11 cellular contexts compared by ENCODE assay signal in the genomic region with DNA sequence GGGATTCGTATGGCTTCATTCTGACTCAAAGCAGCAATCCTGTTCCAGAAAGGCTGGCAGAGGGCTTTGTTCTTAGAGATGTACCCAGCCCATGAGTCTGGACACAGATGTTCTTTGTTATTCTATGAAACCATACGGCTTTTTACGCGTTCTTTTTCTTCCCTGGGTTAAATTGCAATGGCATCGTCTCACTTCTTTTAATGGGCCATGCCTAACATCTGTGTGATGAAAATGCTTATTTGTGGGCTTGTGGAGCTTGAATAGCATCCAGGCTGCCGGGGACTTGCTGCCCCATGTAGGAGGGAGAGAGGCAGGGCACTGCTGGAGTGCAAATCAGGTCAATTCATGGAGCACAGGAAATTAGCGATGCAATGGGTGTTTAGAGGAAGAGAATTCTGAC. TPM values are rescaled to one million over a fixed set of nuclear protein-coding genes. Genes with fewer than 3 reads are reported as not detected.
DNase-seq lines count a peak whose midpoint lies in the region; ATAC-seq and TF ChIP-seq lines count a peak whose summit lies in the region.
"Had no signal": no experiment of that assay in that cellular context is flagged by ENCODE, and none has a peak within 500 bp of the region (broad histone marks: within the 10 kb centered on the region; RNA-seq: fewer than 3 reads in every experiment).

No MANE protein-coding gene starts in this region.

- no peaks in the 10 kb centered on the region for H3K27me3 ChIP-seq in skeletal muscle satellite cell (ENCODE audit: control insufficient read depth, insufficient read depth, low read length)

- in situ Hi-C loops in GM13976 (cut with MboI; ENCODE audit: low sequenced_read_pairs, unreplicated experiment) = no loop called here

- no peak overlapping the region for H3K4me3 Mint-ChIP-seq in T-helper 2 cell treated with Interferon-gamma antibody and Interleukin-4, amounts not matched to agents 5 μg/mL and 100 μg/mL, for 36 hours
- H3K4me3 Mint-ChIP-seq: type B pancreatic cell had no signal

- H3K27ac ChIP-seq in RWPE1 = peak overlapping the region; percentile 73
- H3K27ac ChIP-seq: lower lobe of right lung, neutrophil had no signal

- H3K4me1 Mint-ChIP-seq in T-helper 2 cell treated with Interferon-gamma antibody and Interleukin-4, amounts not matched to agents 5 μg/mL and 100 μg/mL, for 36 hours (ENCODE audit: low read depth) = peaks cover 30% of the 10 kb centered on the region

- peaks cover 2% of the 10 kb centered on the region for H3K36me3 Mint-ChIP-seq in T-helper 2 cell treated with Interferon-gamma antibody and Interleukin-4, amounts not matched to agents 5 μg/mL and 100 μg/mL, for 36 hours (ENCODE audit: low read depth)
- H3K36me3 Mint-ChIP-seq: type B pancreatic cell had no signal

- POLR2A ChIA-PET in RWPE1 (lab: Yijun Ruan, JAX; ENCODE audit: low non-redundant PET) = no interaction called here

- H3K36me3 ChIP-seq in skeletal muscle satellite cell (ENCODE audit: insufficient read depth, low read length) = no peaks in the 10 kb centered on the region
- H3K36me3 ChIP-seq: lower lobe of right lung, neutrophil had no signal

- no peak for DNase-seq in T-helper 2 cell treated with Interferon-gamma antibody and Interleukin-4, amounts not matched to agents 5 μg/mL and 100 μg/mL, for 36 hours (ENCODE audit: low spot score)
- no peak for DNase-seq in T-helper 2 cell
- DNase-seq in RWPE1 (ENCODE audit: low spot score) = no peak
- DNase-seq in fibroblast of gingiva (ENCODE audit: low read depth) = peak; percentile 96
- DNase-seq in GM13976 (ENCODE audit: low spot score) = no peak
- no peak for DNase-seq in NCI-H2196 (lab: John Stamatoyannopoulos, UW; ENCODE audit: unreplicated experiment)
- DNase-seq: lower lobe of right lung had no signal

- CTCF ChIA-PET in RWPE1 (lab: Yijun Ruan, JAX) = no interaction called here

- ATAC-seq in HG03439 (IDR thresholded peaks at IDR 0.05; ENCODE audit: unreplicated experiment) = no peak
- ATAC-seq: lower lobe of right lung had no signal

- peak overlapping the region; percentile 66 for H3K4me2 ChIP-seq in skeletal muscle satellite cell (ENCODE audit: low read length)

- peak overlapping the region; percentile 79 for H3K27ac Mint-ChIP-seq in T-helper 2 cell treated with Interferon-gamma antibody and Interleukin-4, amounts not matched to agents 5 μg/mL and 100 μg/mL, for 36 hours
- H3K27ac Mint-ChIP-seq: type B pancreatic cell had no signal

- no peaks in the 10 kb centered on the region for H3K9me3 ChIP-seq in skeletal muscle satellite cell (replicated peaks; ENCODE audit: low read length)
- H3K9me3 ChIP-seq: lower lobe of right lung, neutrophil had no signal

- H3K9me3 Mint-ChIP-seq in T-helper 2 cell treated with Interferon-gamma antibody and Interleukin-4, amounts not matched to agents 5 μg/mL and 100 μg/mL, for 36 hours = peaks cover 10% of the 10 kb centered on the region
- H3K9me3 Mint-ChIP-seq: type B pancreatic cell had no signal

- peaks cover 22% of the 10 kb centered on the region for H3K4me1 ChIP-seq in skeletal muscle satellite cell (ENCODE audit: control insufficient read depth, insufficient read depth, low read length)

- TF ChIP-seq CTCF in RWPE1 (conservative IDR thresholded peaks at IDR 0.05; ENCODE audit: low read depth) (no peak), GM13976 (IDR thresholded peaks at IDR 0.05; ENCODE audit: borderline replicate concordance, control extremely low read depth, extremely low read depth, insufficient read depth, missing control alignments) (no peak)

- H3K27me3 Mint-ChIP-seq in T-helper 2 cell treated with Interferon-gamma antibody and Interleukin-4, amounts not matched to agents 5 μg/mL and 100 μg/mL, for 36 hours (ENCODE audit: low read depth) = peaks cover 9% of the 10 kb centered on the region
- H3K27me3 Mint-ChIP-seq: type B pancreatic cell had no signal

- H3K9ac ChIP-seq in skeletal muscle satellite cell (ENCODE audit: low read depth, low read length) = peak overlapping the region; percentile 14

- H3K4me3 ChIP-seq in skeletal muscle satellite cell (ENCODE audit: low read length) = peak overlapping the region; percentile 6
- H3K4me3 ChIP-seq: lower lobe of right lung had no signal

RNA-seq across cellular contexts. Expression of a gene that starts 19.4 kb away (rescaled TPM):
- total RNA-seq in skeletal muscle satellite cell (2012; rRNA removed) = 4.1 and 7.0 TPM in 2 replicates
